ENCODE assay signal across 4 cellular contexts in the genomic region with DNA sequence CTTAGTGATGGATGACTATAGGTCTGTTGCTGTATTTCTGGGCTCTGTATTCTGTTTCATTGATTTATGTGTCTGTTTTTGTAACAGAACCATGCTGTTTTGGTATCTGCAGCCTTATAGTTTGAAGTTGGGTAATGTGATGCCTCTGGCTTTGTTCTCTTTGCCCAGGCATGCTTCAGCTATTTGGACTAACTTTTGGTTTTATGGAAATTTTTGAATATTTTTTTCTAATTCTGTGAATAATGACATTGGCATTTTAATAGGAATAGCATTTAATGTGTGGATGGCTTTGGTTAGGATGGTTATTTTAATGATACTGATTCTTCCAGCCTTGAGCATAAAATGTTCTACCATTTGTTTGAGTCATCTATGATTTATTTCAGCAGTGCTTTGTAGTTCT. TPM values are rescaled to one million over a fixed set of nuclear protein-coding genes. Genes with fewer than 3 reads are reported as not detected.
"Had no signal": no experiment of that assay in that cellular context is flagged by ENCODE, and none has a peak within 500 bp of the region (broad histone marks: within the 10 kb centered on the region; RNA-seq: fewer than 3 reads in every experiment).

No MANE protein-coding gene starts in this region.

RNA-seq across cellular contexts. Expression of a gene that starts 53.9 kb away (rescaled TPM):
- total RNA-seq: HT-29, NCI-H460, SK-MEL-5 had no signal
- polyA plus RNA-seq: SK-N-SH had no signal
